18 cellular contexts compared by ENCODE assay signal in genomic region chr1:14149431-14149830, GRCh38.
DNase-seq lines count a peak whose midpoint lies in the region; ATAC-seq and TF ChIP-seq lines count a peak whose summit lies in the region.
"Had no signal": no experiment of that assay in that cellular context is flagged by ENCODE, and none has a peak within 500 bp of the region (broad histone marks: within the 10 kb centered on the region; RNA-seq: fewer than 3 reads in every experiment).

No MANE protein-coding gene starts in this region.

- no peaks in the 10 kb centered on the region for H3K27me3 ChIP-seq in CD8-positive, alpha-beta memory T cell (ENCODE audit: insufficient read depth, low read length, poor library complexity, severe bottlenecking)
- H3K27me3 ChIP-seq: hepatocyte, pancreas, transverse colon had no signal

- peaks cover 3 to 5% of the 10 kb centered on the region in 2 donors for H3K27me3 Mint-ChIP-seq in CD8-positive, alpha-beta memory T cell

- no peak for ATAC-seq in GM21529 (IDR thresholded peaks at IDR 0.05; ENCODE audit: unreplicated experiment)
- ATAC-seq: left lobe of liver; pancreas; stimulated activated naive B cell treated with anti-CD40 and anti-IgM and Interleukin-4, amounts not matched to agents 10 μg/mL and 1 μg/mL and 100 μg/mL, for 72 hours had no signal

- TF ChIP-seq CTCF in epithelial cell of esophagus (IDR thresholded peaks at IDR 0.05; ENCODE audit: insufficient read depth, low read depth, low read length, missing control alignments) (peak; percentile 32), retinal pigment epithelial cell (conservative IDR thresholded peaks at IDR 0.05; ENCODE audit: low read depth, low read length) (peak; percentile 51)

- H3K4me1 ChIP-seq in CD8-positive, alpha-beta memory T cell (ENCODE audit: insufficient read depth, low read length), result no peaks in the 10 kb centered on the region
- H3K4me1 ChIP-seq: pancreas, spleen, transverse colon had no signal

- no peaks in the 10 kb centered on the region for H3K4me1 Mint-ChIP-seq in CD8-positive, alpha-beta memory T cell
- H3K4me1 Mint-ChIP-seq: activated B cell treated with CpG ODN at 0.5 μM for 24 hours; stimulated activated naive B cell treated with anti-CD40 and anti-IgM and Interleukin-4, amounts not matched to agents 10 μg/mL and 1 μg/mL and 100 μg/mL, for 72 hours had no signal

- peaks cover 2 to 5% (median 3%) of the 10 kb centered on the region in 5 donors for H3K9me3 Mint-ChIP-seq in CD8-positive, alpha-beta memory T cell
- H3K9me3 Mint-ChIP-seq: activated B cell treated with CpG ODN at 0.5 μM for 24 hours had no signal

- H3K9me3 ChIP-seq in CD8-positive, alpha-beta memory T cell (ENCODE audit: low read length), result no peaks in the 10 kb centered on the region
- H3K9me3 ChIP-seq: pancreas, transverse colon had no signal

- CTCF ChIA-PET in CD8-positive, alpha-beta memory T cell (lab: Charles Lee), result no interaction called here

- H3K27ac Mint-ChIP-seq in CD8-positive, alpha-beta memory T cell, result no peak overlapping the region
- H3K27ac Mint-ChIP-seq: activated B cell treated with CpG ODN at 0.5 μM for 24 hours; stimulated activated naive B cell treated with anti-CD40 and anti-IgM and Interleukin-4, amounts not matched to agents 10 μg/mL and 1 μg/mL and 100 μg/mL, for 72 hours had no signal

- H3K36me3 Mint-ChIP-seq in CD8-positive, alpha-beta memory T cell, result no peaks in the 10 kb centered on the region
- H3K36me3 Mint-ChIP-seq: stimulated activated naive B cell treated with anti-CD40 and anti-IgM and Interleukin-4, amounts not matched to agents 10 μg/mL and 1 μg/mL and 100 μg/mL, for 72 hours had no signal

- H3K27ac ChIP-seq in CD8-positive, alpha-beta memory T cell (ENCODE audit: low read depth, low read length), result no peak overlapping the region
- H3K27ac ChIP-seq: hepatocyte, pancreas, spleen, transverse colon had no signal

- DNase-seq in NCI-H82 (lab: John Stamatoyannopoulos, UW), result peak; percentile 5
- DNase-seq in NCI-H82 treated with DMSO at 0.1 percent for 48 hours (lab: John Stamatoyannopoulos, UW; ENCODE audit: unreplicated experiment), result no peak
- peak; percentile 23 for DNase-seq in OCI-M1 (lab: John Stamatoyannopoulos, UW)
- DNase-seq in epithelial cell of esophagus (ENCODE audit: low read depth), result peak; percentile 5
- no peak for DNase-seq in retinal pigment epithelial cell (ENCODE audit: low read depth)
- DNase-seq in cerebellum (ENCODE audit: low spot score), result no peak
- no peak for DNase-seq in CD8-positive, alpha-beta memory T cell
- DNase-seq: activated B cell treated with CpG ODN at 0.5 μM for 24 hours; activated naive CD4-positive, alpha-beta T cell; GDM1; NCI-H187; pancreas; spleen; stimulated activated naive B cell treated with anti-CD40 and anti-IgM and Interleukin-4, amounts not matched to agents 10 μg/mL and 1 μg/mL and 100 μg/mL, for 72 hours; transverse colon had no signal

- no peaks in the 10 kb centered on the region for H3K36me3 ChIP-seq in CD8-positive, alpha-beta memory T cell (ENCODE audit: insufficient read depth, low read length)
- H3K36me3 ChIP-seq: pancreas, spleen, transverse colon had no signal

- H3K4me3 ChIP-seq in epithelial cell of esophagus (ENCODE audit: low read length), result no peak overlapping the region
- H3K4me3 ChIP-seq in retinal pigment epithelial cell (ENCODE audit: low read length), result no peak overlapping the region
- H3K4me3 ChIP-seq in CD8-positive, alpha-beta memory T cell (ENCODE audit: low read length), result no peak overlapping the region
- H3K4me3 ChIP-seq: hepatocyte, pancreas, spleen, transverse colon had no signal

- H3K4me3 Mint-ChIP-seq in CD8-positive, alpha-beta memory T cell, result no peak overlapping the region
- H3K4me3 Mint-ChIP-seq: activated B cell treated with CpG ODN at 0.5 μM for 24 hours; stimulated activated naive B cell treated with anti-CD40 and anti-IgM and Interleukin-4, amounts not matched to agents 10 μg/mL and 1 μg/mL and 100 μg/mL, for 72 hours had no signal

- POLR2A ChIA-PET in CD8-positive, alpha-beta memory T cell (lab: Charles Lee), result no interaction called here

Comparison
In these comparisons a context has a peak if more than half of its experiments do, and no peak if none do; other contexts are left out.
1. DNase-seq: peak in NCI-H82 (single experiment), OCI-M1 (single experiment) and epithelial cell of esophagus (single experiment); none in NCI-H82 treated with DMSO at 0.1 percent for 48 hours (single experiment), retinal pigment epithelial cell (single experiment), cerebellum (single experiment) and CD8-positive, alpha-beta memory T cell (0 of 5).